Comparison of ENCODE assay signal across 1 cellular context in the genomic region with DNA sequence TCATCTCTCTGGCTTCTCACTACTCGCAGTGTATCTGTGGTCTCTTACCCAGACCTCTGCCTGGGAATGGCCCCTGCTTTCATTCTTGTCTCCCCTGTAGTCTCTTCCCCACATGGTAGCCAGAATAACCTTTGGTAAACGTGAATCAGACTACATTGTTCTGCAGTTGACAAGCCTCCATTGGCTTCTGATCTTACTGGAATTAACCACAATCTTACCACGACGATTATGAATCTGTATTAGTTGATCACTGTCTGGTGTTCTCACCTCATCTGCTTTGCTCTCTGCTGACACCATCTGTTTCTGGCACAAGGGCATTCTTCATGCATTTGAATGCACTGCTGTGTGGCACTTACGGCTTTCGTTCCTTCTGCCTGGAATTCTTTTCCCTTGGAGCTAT.
TF ChIP-seq lines count a peak whose summit lies in the region.

No MANE protein-coding gene starts in this region.

TF ChIP-seq in SK-N-SH treated with all-trans-retinoic acid at 6 μM for 48 hours, 23 proteins besides CTCF, POLR2A, EP300 and RAD21 (continued from another document):
- TF ChIP-seq, protein P1, sequence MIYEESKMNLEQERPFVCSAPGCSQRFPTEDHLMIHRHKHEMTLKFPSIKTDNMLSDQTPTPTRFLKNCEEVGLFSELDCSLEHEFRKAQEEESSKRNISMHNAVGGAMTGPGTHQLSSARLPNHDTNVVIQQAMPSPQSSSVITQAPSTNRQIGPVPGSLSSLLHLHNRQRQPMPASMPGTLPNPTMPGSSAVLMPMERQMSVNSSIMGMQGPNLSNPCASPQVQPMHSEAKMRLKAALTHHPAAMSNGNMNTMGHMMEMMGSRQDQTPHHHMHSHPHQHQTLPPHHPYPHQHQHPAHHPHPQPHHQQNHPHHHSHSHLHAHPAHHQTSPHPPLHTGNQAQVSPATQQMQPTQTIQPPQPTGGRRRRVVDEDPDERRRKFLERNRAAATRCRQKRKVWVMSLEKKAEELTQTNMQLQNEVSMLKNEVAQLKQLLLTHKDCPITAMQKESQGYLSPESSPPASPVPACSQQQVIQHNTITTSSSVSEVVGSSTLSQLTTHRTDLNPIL (CRISPR knock-in tag; IDR thresholded peaks at IDR 0.05; ENCODE audit: low read depth), result no peak
- TF ChIP-seq, protein P2, sequence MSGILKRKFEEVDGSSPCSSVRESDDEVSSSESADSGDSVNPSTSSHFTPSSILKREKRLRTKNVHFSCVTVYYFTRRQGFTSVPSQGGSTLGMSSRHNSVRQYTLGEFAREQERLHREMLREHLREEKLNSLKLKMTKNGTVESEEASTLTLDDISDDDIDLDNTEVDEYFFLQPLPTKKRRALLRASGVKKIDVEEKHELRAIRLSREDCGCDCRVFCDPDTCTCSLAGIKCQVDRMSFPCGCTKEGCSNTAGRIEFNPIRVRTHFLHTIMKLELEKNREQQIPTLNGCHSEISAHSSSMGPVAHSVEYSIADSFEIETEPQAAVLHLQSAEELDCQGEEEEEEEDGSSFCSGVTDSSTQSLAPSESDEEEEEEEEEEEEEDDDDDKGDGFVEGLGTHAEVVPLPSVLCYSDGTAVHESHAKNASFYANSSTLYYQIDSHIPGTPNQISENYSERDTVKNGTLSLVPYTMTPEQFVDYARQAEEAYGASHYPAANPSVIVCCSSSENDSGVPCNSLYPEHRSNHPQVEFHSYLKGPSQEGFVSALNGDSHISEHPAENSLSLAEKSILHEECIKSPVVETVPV (CRISPR knock-in tag; IDR thresholded peaks at IDR 0.05), result no peak
- TF ChIP-seq ZNF565 (CRISPR knock-in tag; conservative IDR thresholded peaks at IDR 0.05; ENCODE audit: low read depth), result no peak
- TF ChIP-seq RARB (CRISPR knock-in tag; IDR thresholded peaks at IDR 0.05), result no peak
- TF ChIP-seq ZNF8 (CRISPR knock-in tag; IDR thresholded peaks at IDR 0.05), result no peak
- no peak for TF ChIP-seq ZC3H10 (CRISPR knock-in tag; IDR thresholded peaks at IDR 0.05)
- TF ChIP-seq SNAI2 (CRISPR knock-in tag; IDR thresholded peaks at IDR 0.05), result no peak
- no peak for TF ChIP-seq ZFP3 (CRISPR knock-in tag; IDR thresholded peaks at IDR 0.05)
- TF ChIP-seq TCF4 (CRISPR knock-in tag; IDR thresholded peaks at IDR 0.05; ENCODE audit: borderline replicate concordance), result no peak
- no peak for TF ChIP-seq PPARA (CRISPR knock-in tag; IDR thresholded peaks at IDR 0.05; ENCODE audit: borderline replicate concordance)
TF ChIP-seq in SK-N-SH treated with all-trans-retinoic acid at 6 μM for 48 hours: peak in this region for 0.
